In the genomic region with DNA sequence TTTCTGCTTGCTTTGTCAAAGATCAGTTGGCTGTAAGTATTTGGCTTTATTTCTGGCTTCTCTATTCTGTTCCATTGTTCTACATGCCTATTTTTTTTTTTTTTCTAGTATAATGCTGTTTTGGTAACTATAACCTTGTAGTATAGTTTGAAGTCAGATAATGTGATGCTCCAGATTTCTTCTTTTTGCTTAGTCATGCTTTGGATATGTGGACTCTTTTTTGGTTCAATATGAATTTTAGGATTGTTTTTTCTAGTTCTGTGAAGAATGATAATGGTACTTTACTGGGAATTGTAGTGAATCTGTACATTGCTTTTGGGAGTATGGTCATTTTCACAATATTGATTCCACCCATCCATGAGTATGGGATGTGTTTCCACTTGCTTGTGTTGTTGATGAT, we compare ENCODE assay signal across 1 cellular context.
TF ChIP-seq lines count a peak whose summit lies in the region.

No MANE protein-coding gene starts in this region.

TF ChIP-seq in A549, 52 proteins besides CTCF, POLR2A, EP300 and RAD21 (continued from another document):
- TF ChIP-seq RCOR1 (IDR thresholded peaks at IDR 0.05; ENCODE audit: low read depth, low read length) (no peak), NFE2L2 (conservative IDR thresholded peaks at IDR 0.05; ENCODE audit: low read length) (0 out of 2 replicates have a peak, but pooled peaks have one; percentile 10)
- TF ChIP-seq, protein P1, sequence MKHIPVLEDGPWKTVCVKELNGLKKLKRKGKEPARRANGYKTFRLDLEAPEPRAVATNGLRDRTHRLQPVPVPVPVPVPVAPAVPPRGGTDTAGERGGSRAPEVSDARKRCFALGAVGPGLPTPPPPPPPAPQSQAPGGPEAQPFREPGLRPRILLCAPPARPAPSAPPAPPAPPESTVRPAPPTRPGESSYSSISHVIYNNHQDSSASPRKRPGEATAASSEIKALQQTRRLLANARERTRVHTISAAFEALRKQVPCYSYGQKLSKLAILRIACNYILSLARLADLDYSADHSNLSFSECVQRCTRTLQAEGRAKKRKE (CRISPR knock-in tag; IDR thresholded peaks at IDR 0.05; ENCODE audit: low read depth), result no peak
